In the genomic region with DNA sequence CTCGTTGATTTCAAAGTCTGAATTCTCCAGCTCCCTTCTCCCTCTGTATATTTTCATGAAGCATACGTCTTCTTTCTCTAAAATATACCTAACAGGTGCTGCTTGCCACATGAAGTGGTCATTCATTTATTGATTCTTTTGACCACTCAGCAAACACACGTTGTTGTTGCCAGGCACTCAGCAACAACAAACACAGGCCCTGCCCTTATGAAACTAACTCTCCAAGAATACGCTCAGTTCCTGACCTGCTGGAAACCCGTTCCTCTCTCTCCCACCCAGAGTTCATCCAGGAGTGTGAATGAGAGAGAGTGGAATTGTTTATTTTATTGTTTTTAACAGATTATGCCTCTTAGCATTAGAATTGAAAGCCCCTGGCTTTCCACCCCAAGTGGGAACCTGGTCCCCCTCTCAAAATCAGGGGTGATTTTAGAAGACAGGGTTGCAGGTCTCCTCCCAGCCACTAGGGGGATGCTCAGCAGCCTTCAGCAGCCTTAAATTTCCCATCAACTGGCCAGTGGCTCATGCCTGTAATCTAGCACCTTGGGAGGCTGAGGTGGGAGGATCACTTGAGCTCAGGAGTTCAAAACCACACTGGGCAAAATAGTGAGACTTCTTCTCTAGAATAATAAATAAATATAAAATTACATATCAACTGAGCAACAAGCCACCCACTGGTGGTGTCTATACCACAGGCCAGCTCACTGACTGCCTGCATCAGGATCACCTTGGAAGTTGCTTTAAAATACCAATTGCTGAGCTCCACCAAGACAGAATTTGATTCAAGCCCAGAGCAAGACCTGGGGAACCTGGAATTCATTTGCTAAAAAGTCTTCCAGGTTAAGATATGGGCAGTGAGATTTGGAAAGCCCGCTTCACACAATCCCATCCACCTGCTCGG, we compare ENCODE assay signal across 9 cellular contexts.
A peak's percentile ranks its signal among the peaks of the same experiment; 100 is the strongest.
DNase-seq lines count a peak whose midpoint lies in the region; ATAC-seq, FAIRE-seq and TF ChIP-seq lines count a peak whose summit lies in the region.
"Had no signal": no experiment of that assay in that cellular context is flagged by ENCODE, and none has a peak within 500 bp of the region (broad histone marks: within the 10 kb centered on the region; RNA-seq: fewer than 3 reads in every experiment).

No MANE protein-coding gene starts in this region.

- FAIRE-seq in HepG2 (lab: Jason Lieb, UNC) = peak; percentile 42
- FAIRE-seq: TTC549 had no signal

- DNase-seq in NOMO-1 treated with DMSO at 0.1 percent for 48 hours (lab: John Stamatoyannopoulos, UW; ENCODE audit: unreplicated experiment) (peak; percentile 2), NOMO-1 (lab: John Stamatoyannopoulos, UW; ENCODE audit: unreplicated experiment in 2 of 2) (no peak), Karpas-422 (peak; percentile 83), WERI-Rb-1 (peak; percentile 52), HepG2 (ENCODE audit: low spot score) (peak; percentile 13), cerebellum (ENCODE audit: low spot score) (no peak)

- in situ Hi-C loops in HepG2 (cut with HindIII; ENCODE audit: extremely low pct_ligation_motif_present, low pct_unique_long_range_greater_than_20kb) = no loop called here

- H3K79me2 ChIP-seq in Karpas-422 (ENCODE audit: low read length) = no peaks in the 10 kb centered on the region
- no peaks in the 10 kb centered on the region for H3K79me2 ChIP-seq in HepG2 (ENCODE audit: insufficient read depth, low read length)

- no peaks in the 10 kb centered on the region for H4K20me1 ChIP-seq in Karpas-422 (ENCODE audit: insufficient read depth, low read depth, low read length)
- H4K20me1 ChIP-seq in HepG2 (ENCODE audit: insufficient read depth, low read length) = no peaks in the 10 kb centered on the region

- no peaks in the 10 kb centered on the region for H3K9me2 ChIP-seq in Karpas-422 (replicated peaks; ENCODE audit: insufficient read depth, low read length)

- no peak overlapping the region for H3K4me2 ChIP-seq in Karpas-422 (ENCODE audit: low read depth, low read length, poor library complexity, severe bottlenecking)
- H3K4me2 ChIP-seq in HepG2 (ENCODE audit: low read depth, low read length) = no peak overlapping the region

- POLR2A ChIA-PET in HepG2 (lab: Yijun Ruan, JAX) = no interaction called here

- CTCF ChIA-PET in HepG2 (lab: Yijun Ruan, JAX; ENCODE audit: low intra/inter-chr PET ratio, low total read pairs) = interaction anchor here (1.2 to 1.9 kb wide), 4 partner anchors 187 to 281 kb away, joined by 3 to 11 read pairs (median 5); no protein-coding TSS in a partner anchor

- peaks cover 5% of the 10 kb centered on the region for H3K4me1 ChIP-seq in Karpas-422 (ENCODE audit: low read length)
- H3K4me1 ChIP-seq in HepG2 (ENCODE audit: insufficient read depth, low read length) = no peaks in the 10 kb centered on the region

- no TSS peak for BruUV-seq in HepG2 (replicated peaks; lab: Mats Ljungman, UMichigan)

- H3K9me3 ChIP-seq in Karpas-422 (ENCODE audit: low read length) (no peaks in the 10 kb centered on the region), WERI-Rb-1 (ENCODE audit: severe bottlenecking) (no peaks in the 10 kb centered on the region), HepG2 (ENCODE audit: low read length) (no peaks in the 10 kb centered on the region)

- H3K4me3 ChIP-seq in Karpas-422 (ENCODE audit: low read length) = no peak overlapping the region
- H3K4me3 ChIP-seq in WERI-Rb-1 (ENCODE audit: low read depth, low read length) = no peak overlapping the region
- H3K4me3 ChIP-seq in HepG2 (replicated peaks in 1 of 3; ENCODE audit: insufficient read depth in 1 of 3, low read depth in 2 of 3, low read length in 3 of 3) = no peak overlapping the region

- ATAC-seq in HepG2 (peak; percentile 57), HG03432 (IDR thresholded peaks at IDR 0.05; ENCODE audit: unreplicated experiment) (no peak), GM21360 (IDR thresholded peaks at IDR 0.05; ENCODE audit: unreplicated experiment) (no peak)

- H3K9ac ChIP-seq in Karpas-422 (ENCODE audit: low read length) (no peak overlapping the region), HepG2 (ENCODE audit: insufficient read depth, low read depth, low read length) (no peak overlapping the region)

- WGBS in HepG2 (ENCODE audit: low lambda C conversion rate) = 25% methylated on average over 7 of the region's 7 CpGs

- TF ChIP-seq EP300 in HepG2 (IDR thresholded peaks at IDR 0.05; ENCODE audit: low read depth in 2 of 2, low read length in 2 of 2) = no peak
- TF ChIP-seq EP300 in HepG2 (CRISPR knock-in tag; IDR thresholded peaks at IDR 0.05; ENCODE audit: borderline replicate concordance) = no peak

- TF ChIP-seq CTCF in WERI-Rb-1 (IDR thresholded peaks at IDR 0.05; ENCODE audit: low read depth, low read length) (peak; percentile 81), HepG2 (CRISPR knock-in tag; IDR thresholded peaks at IDR 0.05) (peak; percentile 67)

- H2AFZ ChIP-seq in Karpas-422 (ENCODE audit: low read length) (no peak overlapping the region), HepG2 (ENCODE audit: low read length) (no peak overlapping the region)

- no peak overlapping the region for H3K27ac ChIP-seq in Karpas-422 (ENCODE audit: low read length)
- no peak overlapping the region for H3K27ac ChIP-seq in WERI-Rb-1
- H3K27ac ChIP-seq in HepG2 (ENCODE audit: extremely low read length, insufficient read depth, low read length) = no peak overlapping the region

- H3K27me3 ChIP-seq in Karpas-422 (ENCODE audit: low read length) (peaks cover 5% of the 10 kb centered on the region; the same call in 1 of the 2 replicates), WERI-Rb-1 (ENCODE audit: insufficient read depth, low read depth, severe bottlenecking) (no peaks in the 10 kb centered on the region), HepG2 (ENCODE audit: control insufficient read depth in 1 of 2, insufficient read depth in 2 of 2, low read length in 2 of 2) (no peaks in the 10 kb centered on the region; a peak in 1 of 5 replicates)

- TF ChIP-seq POLR2A in HepG2 (IDR thresholded peaks at IDR 0.05; ENCODE audit: insufficient read depth in 1 of 2, low read depth in 2 of 2, low read length in 2 of 2) = no peak

- TF ChIP-seq RAD21 in HepG2 (CRISPR knock-in tag; IDR thresholded peaks at IDR 0.05) = 0 out of 2 replicates have a peak, but pooled peaks have one; percentile 22

- intact Hi-C loops in HepG2 (cut with micrococcal nuclease; ENCODE audit: unreplicated experiment) = loop anchor here (5.0 kb wide), 2 partner anchors 173 to 233 kb away; no protein-coding TSS in a partner anchor

- no peaks in the 10 kb centered on the region for H3K36me3 ChIP-seq in Karpas-422 (ENCODE audit: insufficient read depth, low read length)
- no peaks in the 10 kb centered on the region for H3K36me3 ChIP-seq in WERI-Rb-1
- H3K36me3 ChIP-seq in HepG2 (replicated peaks in 1 of 2; ENCODE audit: control insufficient read depth in 1 of 2, insufficient read depth in 2 of 2, low read length in 2 of 2) = no peaks in the 10 kb centered on the region

TF ChIP-seq in HepG2, 621 proteins besides CTCF, POLR2A, EP300 and RAD21:
- TF ChIP-seq SMC3 (IDR thresholded peaks at IDR 0.05; ENCODE audit: low read length) (peak; percentile 63; the same call in 1 of the 2 replicates), STAG1 (CRISPR knock-in tag; IDR thresholded peaks at IDR 0.05) (peak; percentile 52), ZNF619 (CRISPR knock-in tag; IDR thresholded peaks at IDR 0.05) (no peak)

Comparison
In these comparisons a context has a peak if more than half of its experiments do, and no peak if none do; other contexts are left out.
1. DNase-seq: peak in NOMO-1 treated with DMSO at 0.1 percent for 48 hours (single experiment), Karpas-422 (single experiment), WERI-Rb-1 (single experiment) and HepG2 (single experiment); none in NOMO-1 (0 of 2) and cerebellum (single experiment).